8 cellular contexts compared by ENCODE assay signal in genomic region chr12:56593909-56594621, GRCh38. TPM values are rescaled to one million over a fixed set of nuclear protein-coding genes. Genes with fewer than 3 reads are reported as not detected.
DNase-seq lines count a peak whose midpoint lies in the region; ATAC-seq and TF ChIP-seq lines count a peak whose summit lies in the region.

No MANE protein-coding gene starts in this region.

- intact Hi-C loops in left colon (cut with DNase I, micrococcal nuclease), result no loop called here

- H3K27me3 ChIP-seq in AG04450 (ENCODE audit: control insufficient read depth, insufficient read depth, low read length), result no peaks in the 10 kb centered on the region

- no peaks in the 10 kb centered on the region for H3K9me3 ChIP-seq in AG04450 (ENCODE audit: control insufficient read depth, insufficient read depth, low read length)

- peak overlapping the region; percentile 63 for H3K27ac ChIP-seq in AG04450 (ENCODE audit: low read depth, low read length)

- ATAC-seq in GM21786 (IDR thresholded peaks at IDR 0.05; ENCODE audit: unreplicated experiment) (peak; percentile 43), left colon (peak; percentile 57), GM21529 (IDR thresholded peaks at IDR 0.05; ENCODE audit: unreplicated experiment) (no peak)

- CTCF ChIA-PET in AG04450 (lab: Charles Lee), result interaction anchor here (0.6 to 4.9 kb wide), 18 partner anchors 8 to 543 kb away, joined by 3 to 60 read pairs (median 4); partner anchors contain the start of gene RBMS2

- peak; percentile 55 for DNase-seq in AG04450 (ENCODE audit: low read depth, low spot score)
- peak; percentile 68 for DNase-seq in NCI-H2196 (lab: John Stamatoyannopoulos, UW; ENCODE audit: unreplicated experiment)
- DNase-seq in activated CD4-positive, CD25-positive, alpha-beta regulatory T cell treated with anti-CD3 and anti-CD28 coated beads, Interleukin-2, amount 50 U/mL, for 72 hours, result peak; percentile 56
- peak; percentile 67 for DNase-seq in cerebellar cortex (ENCODE audit: low spot score)
- peak in 1 of 2 donors; percentile 37 for DNase-seq in left colon
- DNase-seq in stimulated activated CD4-positive, alpha-beta T cell treated with anti-CD3 and anti-CD28 coated beads, Interleukin-4, amount 100 ng/mL, for 24 hours, result peak; percentile 66

- no peak overlapping the region for H3K4me3 ChIP-seq in AG04450 (ENCODE audit: low read depth, low read length)

- peak; percentile 94 for TF ChIP-seq CTCF in AG04450 (IDR thresholded peaks at IDR 0.05; ENCODE audit: low read depth, low read length)

- POLR2A ChIA-PET in AG04450 (lab: Yijun Ruan, JAX), result interaction anchor here (0.5 to 1.0 kb wide), 2 partner anchors 43 to 80 kb away, joined by 4 to 5 read pairs; no protein-coding TSS in a partner anchor

RNA-seq across cellular contexts. Expression of gene BAZ2A, which starts 36.1 kb away (rescaled TPM):
- polyA plus RNA-seq in AG04450 (2011; rRNA removed), result 43.9 and 52.8 TPM in 2 replicates
- 85.8 and 105 TPM in 2 replicates for polyA minus RNA-seq in AG04450 (2011; rRNA and poly(A)+ RNA removed)
- total RNA-seq in left colon, result 100 to 1,000 TPM; 105 to 107 TPM

RNA-seq across cellular contexts. Expression of gene ATP5F1B, which starts 51.7 kb away (rescaled TPM):
- 974 and 975 TPM in 2 replicates for polyA plus RNA-seq in AG04450 (2011; rRNA removed)
- polyA minus RNA-seq in AG04450 (2011; rRNA and poly(A)+ RNA removed), result 743 and 921 TPM in 2 replicates
- total RNA-seq in left colon, result 1,000 to 10,000 TPM; 1,197 to 1,516 TPM
